ENCODE assay signal across 19 cellular contexts in genomic region chr11:78653294-78653909, GRCh38.
DNase-seq lines count a peak whose midpoint lies in the region; ATAC-seq and TF ChIP-seq lines count a peak whose summit lies in the region.
"Had no signal": no experiment of that assay in that cellular context is flagged by ENCODE, and none has a peak within 500 bp of the region (broad histone marks: within the 10 kb centered on the region; RNA-seq: fewer than 3 reads in every experiment).

No MANE protein-coding gene starts in this region.

- H3K27ac ChIP-seq in mammary epithelial cell (ENCODE audit: insufficient read depth, low read depth, low read length): no peak overlapping the region
- H3K27ac ChIP-seq: PC-9 had no signal

- TF ChIP-seq CTCF in mammary epithelial cell (conservative IDR thresholded peaks at IDR 0.05 in 1 of 2, IDR thresholded peaks at IDR 0.05 in 1 of 2; ENCODE audit: extremely low read depth in 1 of 2, insufficient read depth in 1 of 2, low read depth in 1 of 2, low read length in 2 of 2) (no peak), MCF 10A (IDR thresholded peaks at IDR 0.05; ENCODE audit: unreplicated experiment) (no peak)

- intact Hi-C loops in mammary epithelial cell (cut with micrococcal nuclease): no loop called here
- intact Hi-C loops in MCF 10A (cut with micrococcal nuclease): no loop called here

- no peaks in the 10 kb centered on the region for H3K36me3 ChIP-seq in mammary epithelial cell (ENCODE audit: insufficient read depth, low read length)

- dilution Hi-C loops in mammary epithelial cell (cut with HindIII; ENCODE audit: low sequenced_read_pairs): no loop called here

- H4K20me1 ChIP-seq in mammary epithelial cell (ENCODE audit: insufficient read depth, low read length): no peaks in the 10 kb centered on the region

- DNase-seq in mammary epithelial cell (no peak), MCF 10A (ENCODE audit: unreplicated experiment) (no peak), fibroblast of peridontal ligament (ENCODE audit: extremely low read depth) (peak; percentile 60), NCI-H2196 (lab: John Stamatoyannopoulos, UW; ENCODE audit: unreplicated experiment) (no peak)
- DNase-seq in stimulated activated CD4-positive, alpha-beta T cell treated with anti-CD3 and anti-CD28 coated beads, Interleukin-4, amount 100 ng/mL, for 1 hour: no peak
- DNase-seq: Calu3; CD4-positive, alpha-beta T cell; DMS79 treated with DMSO at 0.1 percent for 48 hours; GOT3; HFFc6; MM.1S; NCI-H1105 treated with DMSO at 0.1 percent for 48 hours; NCI-H187; NCI-H446; NCI-H748 treated with DMSO at 0.1 percent for 48 hours; PC-9 had no signal

- 92% methylated on average over 11 of the region's 11 CpGs for WGBS in mammary epithelial cell (ENCODE audit: low coverage, missing lambda C conversion rate)

- H3K4me2 ChIP-seq in mammary epithelial cell (ENCODE audit: insufficient read depth, low read depth, low read length): no peak overlapping the region
- H3K4me2 ChIP-seq: PC-9 had no signal

- H3K36me3 Mint-ChIP-seq in MCF 10A (ENCODE audit: insufficient read depth, unreplicated experiment): no peaks in the 10 kb centered on the region
- no peaks in the 10 kb centered on the region for H3K36me3 Mint-ChIP-seq in activated T-helper 17 cell treated with anti-CD3 and anti-CD28 coated beads, Interleukin-2, amount 50 U/mL, for 72 hours (ENCODE audit: low read depth)

- H3K9me3 Mint-ChIP-seq in MCF 10A (ENCODE audit: unreplicated experiment): no peaks in the 10 kb centered on the region
- no peaks in the 10 kb centered on the region for H3K9me3 Mint-ChIP-seq in activated T-helper 17 cell treated with anti-CD3 and anti-CD28 coated beads, Interleukin-2, amount 50 U/mL, for 72 hours
- H3K9me3 Mint-ChIP-seq: CD4-positive, alpha-beta T cell; HFFc6 had no signal

- no peak overlapping the region for H3K27ac Mint-ChIP-seq in MCF 10A (ENCODE audit: low read depth, unreplicated experiment)
- H3K27ac Mint-ChIP-seq in activated T-helper 17 cell treated with anti-CD3 and anti-CD28 coated beads, Interleukin-2, amount 50 U/mL, for 72 hours: no peak overlapping the region
- H3K27ac Mint-ChIP-seq: B cell; CD4-positive, alpha-beta T cell; HFFc6 had no signal

- in situ Hi-C loops in mammary epithelial cell (cut with MboI; ENCODE audit: low sequenced_read_pairs in 2 of 2): loop anchor here in 1 of 2 donors (5.0 kb wide), 1 partner anchor 64 kb away; no protein-coding TSS in a partner anchor

- peak; percentile 25 for ATAC-seq in activated T-helper 17 cell treated with anti-CD3 and anti-CD28 coated beads, Interleukin-2, amount 50 U/mL, for 72 hours (replicated peaks)
- no peak for ATAC-seq in GM19023 (IDR thresholded peaks at IDR 0.05; ENCODE audit: unreplicated experiment)

- H3K27me3 ChIP-seq in mammary epithelial cell (ENCODE audit: insufficient read depth, low read length): no peaks in the 10 kb centered on the region

- H3K4me1 ChIP-seq in mammary epithelial cell (ENCODE audit: insufficient read depth, low read length): no peaks in the 10 kb centered on the region

- no peak overlapping the region for H3K4me3 ChIP-seq in mammary epithelial cell (replicated peaks in 1 of 3; ENCODE audit: insufficient read depth in 1 of 3, low read depth in 2 of 3, low read length in 3 of 3)
- H3K4me3 ChIP-seq: PC-9 had no signal

- POLR2A ChIA-PET in MCF 10A (lab: Yijun Ruan, JAX): no interaction called here

- H3K9ac ChIP-seq in mammary epithelial cell (ENCODE audit: insufficient read depth, low read length): no peak overlapping the region

- no peak overlapping the region for H3K4me3 Mint-ChIP-seq in MCF 10A (ENCODE audit: unreplicated experiment)
- H3K4me3 Mint-ChIP-seq in activated T-helper 17 cell treated with anti-CD3 and anti-CD28 coated beads, Interleukin-2, amount 50 U/mL, for 72 hours: no peak overlapping the region
- H3K4me3 Mint-ChIP-seq: B cell; CD4-positive, alpha-beta T cell; HFFc6 had no signal

- CTCF ChIA-PET in mammary epithelial cell (lab: Charles Lee; ENCODE audit: low non-redundant PET) (no interaction called here), MCF 10A (lab: Yijun Ruan, JAX) (interaction anchor here (1.1 to 4.2 kb wide), 2 partner anchors 8 to 63 kb away, joined by 3 to 40 read pairs; no protein-coding TSS in a partner anchor)

- no peak overlapping the region for H2AFZ ChIP-seq in mammary epithelial cell (ENCODE audit: low read depth, low read length)
- H2AFZ ChIP-seq: PC-9 had no signal

- no peaks in the 10 kb centered on the region for H3K9me3 ChIP-seq in mammary epithelial cell (replicated peaks; ENCODE audit: insufficient read depth, low read length)

- H3K79me2 ChIP-seq in mammary epithelial cell (ENCODE audit: insufficient read depth, low read length): no peaks in the 10 kb centered on the region

- H3K27me3 Mint-ChIP-seq in MCF 10A (ENCODE audit: insufficient read depth, unreplicated experiment): no peaks in the 10 kb centered on the region
- peaks cover 11% of the 10 kb centered on the region for H3K27me3 Mint-ChIP-seq in activated T-helper 17 cell treated with anti-CD3 and anti-CD28 coated beads, Interleukin-2, amount 50 U/mL, for 72 hours

- H3K4me1 Mint-ChIP-seq in MCF 10A (ENCODE audit: insufficient read depth, unreplicated experiment): no peaks in the 10 kb centered on the region
- no peaks in the 10 kb centered on the region for H3K4me1 Mint-ChIP-seq in activated T-helper 17 cell treated with anti-CD3 and anti-CD28 coated beads, Interleukin-2, amount 50 U/mL, for 72 hours
- H3K4me1 Mint-ChIP-seq: B cell had no signal

- BruUV-seq in mammary epithelial cell (replicated peaks; lab: Mats Ljungman, UMichigan) (TSS peak; percentile 16), MCF 10A (replicated peaks; lab: Mats Ljungman, UMichigan) (no TSS peak)
